26 cellular contexts compared by ENCODE assay signal in the genomic region with DNA sequence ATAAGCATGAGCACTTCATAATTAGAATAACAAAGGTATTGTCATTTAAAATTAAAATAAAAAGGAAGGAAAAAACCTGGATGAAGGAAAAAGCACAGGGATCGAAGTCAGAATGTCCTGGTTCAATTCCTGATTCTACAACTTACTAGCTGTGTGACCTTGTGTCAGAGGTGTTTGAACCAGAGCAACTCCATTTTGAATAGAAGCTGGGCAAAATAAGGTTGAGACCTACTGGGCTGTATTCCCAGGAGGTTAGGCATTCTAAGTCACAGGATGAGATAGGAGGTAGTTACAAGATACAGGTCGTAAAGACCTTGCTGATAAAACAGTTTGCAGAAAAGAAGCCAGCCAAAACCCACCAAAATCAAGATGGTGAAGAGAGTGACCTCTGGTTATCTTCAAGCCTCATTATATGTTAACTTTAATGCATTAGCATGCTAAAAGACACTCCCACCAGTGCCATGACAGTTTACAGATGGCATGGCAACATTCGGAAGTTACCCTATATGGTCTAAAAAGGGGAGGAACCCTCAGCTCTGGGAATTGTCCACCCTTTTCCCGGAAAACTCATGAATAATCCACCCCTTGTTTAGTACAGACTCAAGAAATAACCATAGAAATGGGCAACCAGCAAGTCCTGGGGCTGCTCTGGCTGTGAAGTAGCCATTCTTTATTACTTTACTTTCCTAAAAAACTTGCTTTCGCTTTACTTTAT.
"Had no signal": no experiment of that assay in that cellular context is flagged by ENCODE, and none has a peak within 500 bp of the region (broad histone marks: within the 10 kb centered on the region; RNA-seq: fewer than 3 reads in every experiment).

No MANE protein-coding gene starts in this region.

- FAIRE-seq: pancreas, small intestine had no signal

- H3K36me3 ChIP-seq: colonic mucosa, gastrocnemius medialis, neutrophil, pancreas, right lobe of liver, suprapubic skin, transverse colon, upper lobe of right lung, uterus had no signal

- H3K27ac ChIP-seq: colonic mucosa, epithelial cell of prostate, gastrocnemius medialis, neutrophil, pancreas, right lobe of liver, suprapubic skin, transverse colon, upper lobe of right lung, uterus had no signal

- H3K27me3 ChIP-seq: colonic mucosa, gastrocnemius medialis, neutrophil, pancreas, right lobe of liver, suprapubic skin, transverse colon, upper lobe of right lung, uterus had no signal

- H3K9me3 ChIP-seq: colonic mucosa, gastrocnemius medialis, neutrophil, pancreas, right lobe of liver, suprapubic skin, transverse colon, upper lobe of right lung, uterus had no signal

- H3K4me3 ChIP-seq: colonic mucosa, gastrocnemius medialis, lung, pancreas, right lobe of liver, suprapubic skin, transverse colon, upper lobe of right lung, uterus had no signal

- H3K4me1 ChIP-seq: colonic mucosa, gastrocnemius medialis, pancreas, suprapubic skin, transverse colon, upper lobe of right lung, uterus had no signal

- ATAC-seq: esophagus mucosa; gastrocnemius medialis; left lobe of liver; naive thymus-derived CD4-positive, alpha-beta T cell; pancreas; stimulated activated naive B cell treated with anti-CD40 and anti-IgM and Interleukin-4, amounts not matched to agents 10 μg/mL and 1 μg/mL and 100 μg/mL, for 72 hours; stimulated activated naive CD8-positive, alpha-beta T cell treated with anti-CD3 and anti-CD28 coated beads, Interleukin-15, amount 100 ng/mL, for 72 hours; upper lobe of right lung had no signal

- DNase-seq: colonic mucosa; effector CD8-positive, alpha-beta T cell; endodermal cell; foreskin fibroblast; gastrocnemius medialis; head of caudate nucleus; kidney; mesenchymal stem cell; midbrain; naive thymus-derived CD4-positive, alpha-beta T cell; pancreas; right lobe of liver; small intestine; stimulated activated CD4-positive, alpha-beta T cell treated with anti-CD3 and anti-CD28 coated beads, Interleukin-15, amount 100 ng/mL, for 24 hours; stimulated activated CD4-positive, alpha-beta T cell treated with anti-CD3 and anti-CD28 coated beads, Interleukin-2, amount 100 ng/mL, for 48 hours; stimulated activated naive B cell treated with anti-CD40 and anti-IgM and Interleukin-4, amounts not matched to agents 10 μg/mL and 1 μg/mL and 100 μg/mL, for 72 hours; stimulated activated naive CD8-positive, alpha-beta T cell treated with anti-CD3 and anti-CD28 coated beads, Interleukin-15, amount 100 ng/mL, for 72 hours; transverse colon; upper lobe of right lung; uterus had no signal
